In the genomic region with DNA sequence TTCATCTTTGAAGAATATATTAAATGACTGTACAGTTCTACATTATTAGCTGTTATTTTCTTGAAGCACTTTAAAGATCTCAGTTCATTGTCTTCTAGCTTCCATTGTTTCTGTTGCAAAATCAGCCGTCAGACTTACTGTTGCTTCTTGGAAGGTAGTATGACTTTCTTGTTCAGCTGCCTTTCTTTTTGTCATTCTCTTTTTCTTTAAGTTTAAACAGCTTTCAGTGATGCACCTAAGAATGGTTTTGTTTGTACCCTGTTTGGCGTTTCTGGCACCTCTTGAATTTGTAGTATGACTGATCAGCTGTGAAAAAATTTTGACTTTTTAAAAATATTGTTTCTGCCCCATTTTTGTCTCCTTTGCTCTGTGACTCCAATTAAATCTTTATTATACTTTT, we compare ENCODE assay signal across 1 cellular context.
TF ChIP-seq lines count a peak whose summit lies in the region.

No MANE protein-coding gene starts in this region.

TF ChIP-seq in K562, 482 proteins besides CTCF, POLR2A, EP300 and RAD21 (continued from another document):
- TF ChIP-seq TAF7 (tag; IDR thresholded peaks at IDR 0.05) (0 out of 2 replicates have a peak, but pooled peaks have one; percentile 16), MTA3 (IDR thresholded peaks at IDR 0.05; ENCODE audit: borderline replicate concordance) (0 out of 2 replicates have a peak, but pooled peaks have one; percentile 68), CBX1 (IDR thresholded peaks at IDR 0.05; ENCODE audit: low read depth) (peak; percentile 99), ARID1B (IDR thresholded peaks at IDR 0.05) (0 out of 2 replicates have a peak, but pooled peaks have one; percentile 6), BCOR (IDR thresholded peaks at IDR 0.05) (peak; percentile 45; the same call in 1 of the 2 replicates), ELF2 (CRISPR knock-in tag; IDR thresholded peaks at IDR 0.05) (no peak), LEF1 (IDR thresholded peaks at IDR 0.05) (0 out of 2 replicates have a peak, but pooled peaks have one; percentile 9), HLTF (IDR thresholded peaks at IDR 0.05) (peak; percentile 50; the same call in 1 of the 2 replicates), HNRNPLL (IDR thresholded peaks at IDR 0.05; ENCODE audit: low read depth, low read length, poor library complexity, severe bottlenecking) (no peak), CEBPG (CRISPR knock-in tag; IDR thresholded peaks at IDR 0.05) (no peak), CEBPG (tag; conservative IDR thresholded peaks at IDR 0.05 in 1 of 2, IDR thresholded peaks at IDR 0.05 in 1 of 2) (0 out of 4 replicates have a peak, but pooled peaks of 1 of the 2 experiments have one; percentile 11), ZFP30 (CRISPR knock-in tag; IDR thresholded peaks at IDR 0.05; ENCODE audit: borderline replicate concordance) (peak; percentile 66; the same call in 1 of the 2 replicates), CC2D1A (IDR thresholded peaks at IDR 0.05) (peak; percentile 51; the same call in 1 of the 2 replicates)
- TF ChIP-seq, protein P1, sequence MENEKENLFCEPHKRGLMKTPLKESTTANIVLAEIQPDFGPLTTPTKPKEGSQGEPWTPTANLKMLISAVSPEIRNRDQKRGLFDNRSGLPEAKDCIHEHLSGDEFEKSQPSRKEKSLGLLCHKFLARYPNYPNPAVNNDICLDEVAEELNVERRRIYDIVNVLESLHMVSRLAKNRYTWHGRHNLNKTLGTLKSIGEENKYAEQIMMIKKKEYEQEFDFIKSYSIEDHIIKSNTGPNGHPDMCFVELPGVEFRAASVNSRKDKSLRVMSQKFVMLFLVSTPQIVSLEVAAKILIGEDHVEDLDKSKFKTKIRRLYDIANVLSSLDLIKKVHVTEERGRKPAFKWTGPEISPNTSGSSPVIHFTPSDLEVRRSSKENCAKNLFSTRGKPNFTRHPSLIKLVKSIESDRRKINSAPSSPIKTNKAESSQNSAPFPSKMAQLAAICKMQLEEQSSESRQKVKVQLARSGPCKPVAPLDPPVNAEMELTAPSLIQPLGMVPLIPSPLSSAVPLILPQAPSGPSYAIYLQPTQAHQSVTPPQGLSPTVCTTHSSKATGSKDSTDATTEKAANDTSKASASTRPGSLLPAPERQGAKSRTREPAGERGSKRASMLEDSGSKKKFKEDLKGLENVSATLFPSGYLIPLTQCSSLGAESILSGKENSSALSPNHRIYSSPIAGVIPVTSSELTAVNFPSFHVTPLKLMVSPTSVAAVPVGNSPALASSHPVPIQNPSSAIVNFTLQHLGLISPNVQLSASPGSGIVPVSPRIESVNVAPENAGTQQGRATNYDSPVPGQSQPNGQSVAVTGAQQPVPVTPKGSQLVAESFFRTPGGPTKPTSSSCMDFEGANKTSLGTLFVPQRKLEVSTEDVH (IDR thresholded peaks at IDR 0.05; ENCODE audit: low read depth, partially characterized antibody) = peak; percentile 20
- TF ChIP-seq, protein P2, sequence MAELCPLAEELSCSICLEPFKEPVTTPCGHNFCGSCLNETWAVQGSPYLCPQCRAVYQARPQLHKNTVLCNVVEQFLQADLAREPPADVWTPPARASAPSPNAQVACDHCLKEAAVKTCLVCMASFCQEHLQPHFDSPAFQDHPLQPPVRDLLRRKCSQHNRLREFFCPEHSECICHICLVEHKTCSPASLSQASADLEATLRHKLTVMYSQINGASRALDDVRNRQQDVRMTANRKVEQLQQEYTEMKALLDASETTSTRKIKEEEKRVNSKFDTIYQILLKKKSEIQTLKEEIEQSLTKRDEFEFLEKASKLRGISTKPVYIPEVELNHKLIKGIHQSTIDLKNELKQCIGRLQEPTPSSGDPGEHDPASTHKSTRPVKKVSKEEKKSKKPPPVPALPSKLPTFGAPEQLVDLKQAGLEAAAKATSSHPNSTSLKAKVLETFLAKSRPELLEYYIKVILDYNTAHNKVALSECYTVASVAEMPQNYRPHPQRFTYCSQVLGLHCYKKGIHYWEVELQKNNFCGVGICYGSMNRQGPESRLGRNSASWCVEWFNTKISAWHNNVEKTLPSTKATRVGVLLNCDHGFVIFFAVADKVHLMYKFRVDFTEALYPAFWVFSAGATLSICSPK (IDR thresholded peaks at IDR 0.05; ENCODE audit: borderline replicate concordance) = peak; percentile 7; the same call in 1 of the 2 replicates
- TF ChIP-seq, protein P3, sequence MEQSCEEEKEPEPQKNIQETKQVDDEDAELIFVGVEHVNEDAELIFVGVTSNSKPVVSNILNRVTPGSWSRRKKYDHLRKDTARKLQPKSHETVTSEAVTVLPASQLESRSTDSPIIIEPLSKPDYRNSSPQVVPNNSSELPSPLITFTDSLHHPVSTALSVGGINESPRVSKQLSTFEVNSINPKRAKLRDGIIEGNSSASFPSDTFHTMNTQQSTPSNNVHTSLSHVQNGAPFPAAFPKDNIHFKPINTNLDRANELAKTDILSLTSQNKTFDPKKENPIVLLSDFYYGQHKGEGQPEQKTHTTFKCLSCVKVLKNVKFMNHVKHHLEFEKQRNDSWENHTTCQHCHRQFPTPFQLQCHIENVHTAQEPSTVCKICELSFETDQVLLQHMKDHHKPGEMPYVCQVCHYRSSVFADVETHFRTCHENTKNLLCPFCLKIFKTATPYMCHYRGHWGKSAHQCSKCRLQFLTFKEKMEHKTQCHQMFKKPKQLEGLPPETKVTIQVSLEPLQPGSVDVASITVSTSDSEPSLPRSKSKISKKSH (CRISPR knock-in tag; IDR thresholded peaks at IDR 0.05) = peak; percentile 92
- TF ChIP-seq, protein P4, sequence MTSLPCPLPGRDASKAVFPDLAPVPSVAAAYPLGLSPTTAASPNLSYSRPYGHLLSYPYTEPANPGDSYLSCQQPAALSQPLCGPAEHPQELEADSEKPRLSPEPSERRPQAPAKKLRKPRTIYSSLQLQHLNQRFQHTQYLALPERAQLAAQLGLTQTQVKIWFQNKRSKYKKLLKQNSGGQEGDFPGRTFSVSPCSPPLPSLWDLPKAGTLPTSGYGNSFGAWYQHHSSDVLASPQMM (CRISPR knock-in tag; IDR thresholded peaks at IDR 0.05) = no peak
- TF ChIP-seq, protein P5, sequence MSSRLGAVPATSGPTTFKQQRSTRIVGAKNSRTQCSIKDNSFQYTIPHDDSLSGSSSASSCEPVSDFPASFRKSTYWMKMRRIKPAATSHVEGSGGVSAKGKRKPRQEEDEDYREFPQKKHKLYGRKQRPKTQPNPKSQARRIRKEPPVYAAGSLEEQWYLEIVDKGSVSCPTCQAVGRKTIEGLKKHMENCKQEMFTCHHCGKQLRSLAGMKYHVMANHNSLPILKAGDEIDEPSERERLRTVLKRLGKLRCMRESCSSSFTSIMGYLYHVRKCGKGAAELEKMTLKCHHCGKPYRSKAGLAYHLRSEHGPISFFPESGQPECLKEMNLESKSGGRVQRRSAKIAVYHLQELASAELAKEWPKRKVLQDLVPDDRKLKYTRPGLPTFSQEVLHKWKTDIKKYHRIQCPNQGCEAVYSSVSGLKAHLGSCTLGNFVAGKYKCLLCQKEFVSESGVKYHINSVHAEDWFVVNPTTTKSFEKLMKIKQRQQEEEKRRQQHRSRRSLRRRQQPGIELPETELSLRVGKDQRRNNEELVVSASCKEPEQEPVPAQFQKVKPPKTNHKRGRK (tag; IDR thresholded peaks at IDR 0.05) = peak; percentile 72
